Comparison of ENCODE assay signal across 11 cellular contexts in genomic region chr6:150079604-150080003, GRCh38. TPM values are rescaled to one million over a fixed set of nuclear protein-coding genes. Genes with fewer than 3 reads are reported as not detected.
DNase-seq lines count a peak whose midpoint lies in the region; ATAC-seq, FAIRE-seq and TF ChIP-seq lines count a peak whose summit lies in the region.
"Had no signal": no experiment of that assay in that cellular context is flagged by ENCODE, and none has a peak within 500 bp of the region (broad histone marks: within the 10 kb centered on the region; RNA-seq: fewer than 3 reads in every experiment).

No MANE protein-coding gene starts in this region.

- H3K36me3 ChIP-seq in OCI-LY7 (ENCODE audit: insufficient read depth, low read length) = no peaks in the 10 kb centered on the region
- no peaks in the 10 kb centered on the region for H3K36me3 ChIP-seq in astrocyte (ENCODE audit: insufficient read depth, low read length)
- H3K36me3 ChIP-seq in spleen = no peaks in the 10 kb centered on the region

- 63 to 79% (median 66%) methylated on average over 4 of the region's 4 CpGs for WGBS in spleen, 5 donors

- no peak for TF ChIP-seq CTCF in OCI-LY7 (conservative IDR thresholded peaks at IDR 0.05; ENCODE audit: low read length)
- no peak for TF ChIP-seq CTCF in astrocyte (IDR thresholded peaks at IDR 0.05; ENCODE audit: insufficient read depth, low read depth, low read length)
- TF ChIP-seq CTCF in spleen (IDR thresholded peaks at IDR 0.05 in 8 of 11, conservative IDR thresholded peaks at IDR 0.05 in 3 of 11) = no peak

- H3K4me2 ChIP-seq in OCI-LY7 (ENCODE audit: low read length) (no peak overlapping the region), astrocyte (ENCODE audit: low read length) (peak overlapping the region; percentile 42)

- ATAC-seq in activated CD8-positive, alpha-beta memory T cell treated with anti-CD3 and anti-CD28 coated beads, Interleukin-2, amount 10 ng/mL, durations not matched to agents 7 days and 5 days = peak; percentile 61
- ATAC-seq in HG03457 (IDR thresholded peaks at IDR 0.05; ENCODE audit: unreplicated experiment) = no peak

- FAIRE-seq in astrocyte (lab: Jason Lieb, UNC) = no peak

- H3K27ac Mint-ChIP-seq in activated CD8-positive, alpha-beta memory T cell treated with anti-CD3 and anti-CD28 coated beads, Interleukin-2, amount 10 ng/mL, durations not matched to agents 7 days and 5 days = peak overlapping the region; percentile 26
- no peak overlapping the region for H3K27ac Mint-ChIP-seq in astrocyte (ENCODE audit: unreplicated experiment)
- H3K27ac Mint-ChIP-seq: type B pancreatic cell had no signal

- peak overlapping the region; percentile 32 for H3K4me3 Mint-ChIP-seq in activated CD8-positive, alpha-beta memory T cell treated with anti-CD3 and anti-CD28 coated beads, Interleukin-2, amount 10 ng/mL, durations not matched to agents 7 days and 5 days
- peak overlapping the region; percentile 50 for H3K4me3 Mint-ChIP-seq in astrocyte (ENCODE audit: unreplicated experiment)
- H3K4me3 Mint-ChIP-seq: type B pancreatic cell had no signal

- no peaks in the 10 kb centered on the region for H3K9me2 ChIP-seq in OCI-LY7 (ENCODE audit: insufficient read depth, low read length)

- H3K27me3 ChIP-seq in astrocyte (ENCODE audit: insufficient read depth, low read length) (peaks cover 5% of the 10 kb centered on the region), spleen (replicated peaks in 1 of 7) (peaks cover 0 to 33% (median 0%) of the 10 kb centered on the region in 7 donors)

- H3K9me3 ChIP-seq in OCI-LY7 (ENCODE audit: low read length) (no peaks in the 10 kb centered on the region), astrocyte (ENCODE audit: insufficient read depth, low read depth, low read length) (no peaks in the 10 kb centered on the region), spleen (no peaks in the 10 kb centered on the region)

- peaks cover 47% of the 10 kb centered on the region for H3K4me1 Mint-ChIP-seq in activated CD8-positive, alpha-beta memory T cell treated with anti-CD3 and anti-CD28 coated beads, Interleukin-2, amount 10 ng/mL, durations not matched to agents 7 days and 5 days
- peaks cover 28% of the 10 kb centered on the region for H3K4me1 Mint-ChIP-seq in astrocyte (ENCODE audit: low read depth, unreplicated experiment)

- no peak overlapping the region for H3K27ac ChIP-seq in OCI-LY7 (ENCODE audit: low read depth, low read length, poor library complexity, severe bottlenecking)
- no peak overlapping the region for H3K27ac ChIP-seq in astrocyte (ENCODE audit: low read depth, low read length)
- H3K27ac ChIP-seq in spleen = no peak overlapping the region

- POLR2A ChIA-PET in OCI-LY7 (lab: Charles Lee) = interaction anchor here (0.5 to 1.2 kb wide), 3 partner anchors 95 to 739 kb away, joined by 3 to 5 read pairs (median 4); no protein-coding TSS in a partner anchor

- intact Hi-C loops in OCI-LY7 (cut with micrococcal nuclease; ENCODE audit: unreplicated experiment) = loop anchor here (1.0 to 10.0 kb wide), 4 partner anchors 110 to 515 kb away; partner anchors contain the start of gene PLEKHG1
- intact Hi-C loops in spleen (cut with DNase I; ENCODE audit: low total_unique reads) = loop anchor here (5.0 kb wide), 1 partner anchor 318 kb away; no protein-coding TSS in a partner anchor

- no peak for TF ChIP-seq POLR2A in spleen (IDR thresholded peaks at IDR 0.05)

- no peaks in the 10 kb centered on the region for H3K4me1 ChIP-seq in OCI-LY7 (ENCODE audit: insufficient read depth, low read length, poor library complexity, severe bottlenecking)
- H3K4me1 ChIP-seq in astrocyte (ENCODE audit: insufficient read depth, low read length) = peaks cover 6% of the 10 kb centered on the region
- peaks cover 0 to 4% (median 0%) of the 10 kb centered on the region in 6 donors for H3K4me1 ChIP-seq in spleen

- no peak overlapping the region for H3K9ac ChIP-seq in astrocyte (ENCODE audit: low read length)

- no peaks in the 10 kb centered on the region for H3K9me3 Mint-ChIP-seq in activated CD8-positive, alpha-beta memory T cell treated with anti-CD3 and anti-CD28 coated beads, Interleukin-2, amount 10 ng/mL, durations not matched to agents 7 days and 5 days (ENCODE audit: low read depth)
- no peaks in the 10 kb centered on the region for H3K9me3 Mint-ChIP-seq in astrocyte (ENCODE audit: unreplicated experiment)

- no peaks in the 10 kb centered on the region for H3K36me3 Mint-ChIP-seq in activated CD8-positive, alpha-beta memory T cell treated with anti-CD3 and anti-CD28 coated beads, Interleukin-2, amount 10 ng/mL, durations not matched to agents 7 days and 5 days
- no peaks in the 10 kb centered on the region for H3K36me3 Mint-ChIP-seq in astrocyte (ENCODE audit: low read depth, unreplicated experiment)
- H3K36me3 Mint-ChIP-seq: type B pancreatic cell had no signal

- no TSS peak for BruUV-seq in OCI-LY7 (replicated peaks; lab: Mats Ljungman, UMichigan)

- CTCF ChIA-PET in activated CD8-positive, alpha-beta memory T cell treated with anti-CD3 and anti-CD28 coated beads, Interleukin-2, amount 10 ng/mL, durations not matched to agents 7 days and 5 days (lab: Charles Lee) = interaction anchor here (0.6 to 4.5 kb wide), 23 partner anchors 9 to 741 kb away, joined by 3 to 51 read pairs (median 6); partner anchors contain the start of gene ULBP3
- CTCF ChIA-PET in OCI-LY7 (lab: Charles Lee; ENCODE audit: unreplicated experiment) = interaction anchor here (1.0 to 3.3 kb wide), 2 partner anchors 8 to 316 kb away, joined by 5 to 10 read pairs; no protein-coding TSS in a partner anchor

- DNase-seq in activated CD8-positive, alpha-beta memory T cell treated with anti-CD3 and anti-CD28 coated beads, Interleukin-2, amount 10 ng/mL, durations not matched to agents 7 days and 5 days = peak; percentile 74
- no peak for DNase-seq in activated CD8-positive, alpha-beta memory T cell treated with anti-CD3 and anti-CD28 coated beads, Interleukin-2, amount 50 U/mL, for 48 hours
- DNase-seq in OCI-LY7 (ENCODE audit: low spot score) = peak; percentile 24
- peak; percentile 34 for DNase-seq in astrocyte (ENCODE audit: low read depth)
- peak; percentile 64 for DNase-seq in spleen
- no peak for DNase-seq in middle frontal gyrus (ENCODE audit: extremely low spot score, low spot score)
- no peak for DNase-seq in KG1 (lab: John Stamatoyannopoulos, UW)

- peaks cover 52% of the 10 kb centered on the region for H3K27me3 Mint-ChIP-seq in activated CD8-positive, alpha-beta memory T cell treated with anti-CD3 and anti-CD28 coated beads, Interleukin-2, amount 10 ng/mL, durations not matched to agents 7 days and 5 days
- H3K27me3 Mint-ChIP-seq in astrocyte (ENCODE audit: low read depth, unreplicated experiment) = peaks cover 17% of the 10 kb centered on the region

- H4K20me1 ChIP-seq in OCI-LY7 (ENCODE audit: insufficient read depth, low read length) = no peaks in the 10 kb centered on the region
- H4K20me1 ChIP-seq in astrocyte (ENCODE audit: insufficient read depth, low read length) = no peaks in the 10 kb centered on the region

- H2AFZ ChIP-seq in OCI-LY7 (ENCODE audit: low read length) = no peak overlapping the region
- H2AFZ ChIP-seq in astrocyte (ENCODE audit: low read depth, low read length) = peak overlapping the region; percentile 33

- H3K4me3 ChIP-seq in OCI-LY7 (ENCODE audit: low read depth, low read length, poor library complexity, severe bottlenecking) (no peak overlapping the region), astrocyte (ENCODE audit: insufficient read depth, low read depth, low read length) (no peak overlapping the region), spleen (no peak overlapping the region)

- no peaks in the 10 kb centered on the region for H3K79me2 ChIP-seq in OCI-LY7 (ENCODE audit: insufficient read depth, low read depth, low read length)
- H3K79me2 ChIP-seq in astrocyte (ENCODE audit: insufficient read depth, low read length) = no peaks in the 10 kb centered on the region

RNA-seq across cellular contexts. Expression of gene ULBP3, which starts 10.7 kb away (rescaled TPM):
- total RNA-seq in activated CD8-positive, alpha-beta memory T cell treated with anti-CD3 and anti-CD28 coated beads, Interleukin-2, amount 10 ng/mL, durations not matched to agents 7 days and 5 days = 1 to 10 TPM; 1.4 to 2.1 TPM
- total RNA-seq in OCI-LY7 (2014; rRNA removed; shearing (Covaris generic)) = 3.5 and 4.5 TPM in 2 replicates
- total RNA-seq in OCI-LY7 (2022) (4.1 and 4.3 TPM in 2 replicates), astrocyte (14.7 and 17.4 TPM in 2 replicates), spleen (1 to 10 TPM in 3 of 7 donors, under 1 TPM in 3, not detected in 1; 0.80 to 2.2 (median 1.1) TPM)
- under 1 TPM; 0.15 to 0.52 (median 0.35) TPM for polyA plus RNA-seq in spleen

RNA-seq across cellular contexts. Expression of gene RAET1L, which starts 54.3 kb away (rescaled TPM):
- total RNA-seq in activated CD8-positive, alpha-beta memory T cell treated with anti-CD3 and anti-CD28 coated beads, Interleukin-2, amount 10 ng/mL, durations not matched to agents 7 days and 5 days = not detected
- not detected in 2 replicates for total RNA-seq in OCI-LY7 (2014; rRNA removed; shearing (Covaris generic))
- total RNA-seq in OCI-LY7 (2022) (not detected in 2 replicates), astrocyte (not detected in 2 replicates), spleen (not detected)
- not detected for polyA plus RNA-seq in spleen
- total RNA-seq: pulmonary artery endothelial cell had no signal
- polyA plus RNA-seq: BJ had no signal

Comparison
In these comparisons a context has a peak if more than half of its experiments do, and no peak if none do; other contexts are left out.
1. DNase-seq: peak in activated CD8-positive, alpha-beta memory T cell treated with anti-CD3 and anti-CD28 coated beads, Interleukin-2, amount 10 ng/mL, durations not matched to agents 7 days and 5 days (single experiment), OCI-LY7 (single experiment), astrocyte (single experiment) and spleen (single experiment); none in activated CD8-positive, alpha-beta memory T cell treated with anti-CD3 and anti-CD28 coated beads, Interleukin-2, amount 50 U/mL, for 48 hours (single experiment), middle frontal gyrus (single experiment) and KG1 (single experiment).